8 cellular contexts compared by ENCODE assay signal in the genomic region with DNA sequence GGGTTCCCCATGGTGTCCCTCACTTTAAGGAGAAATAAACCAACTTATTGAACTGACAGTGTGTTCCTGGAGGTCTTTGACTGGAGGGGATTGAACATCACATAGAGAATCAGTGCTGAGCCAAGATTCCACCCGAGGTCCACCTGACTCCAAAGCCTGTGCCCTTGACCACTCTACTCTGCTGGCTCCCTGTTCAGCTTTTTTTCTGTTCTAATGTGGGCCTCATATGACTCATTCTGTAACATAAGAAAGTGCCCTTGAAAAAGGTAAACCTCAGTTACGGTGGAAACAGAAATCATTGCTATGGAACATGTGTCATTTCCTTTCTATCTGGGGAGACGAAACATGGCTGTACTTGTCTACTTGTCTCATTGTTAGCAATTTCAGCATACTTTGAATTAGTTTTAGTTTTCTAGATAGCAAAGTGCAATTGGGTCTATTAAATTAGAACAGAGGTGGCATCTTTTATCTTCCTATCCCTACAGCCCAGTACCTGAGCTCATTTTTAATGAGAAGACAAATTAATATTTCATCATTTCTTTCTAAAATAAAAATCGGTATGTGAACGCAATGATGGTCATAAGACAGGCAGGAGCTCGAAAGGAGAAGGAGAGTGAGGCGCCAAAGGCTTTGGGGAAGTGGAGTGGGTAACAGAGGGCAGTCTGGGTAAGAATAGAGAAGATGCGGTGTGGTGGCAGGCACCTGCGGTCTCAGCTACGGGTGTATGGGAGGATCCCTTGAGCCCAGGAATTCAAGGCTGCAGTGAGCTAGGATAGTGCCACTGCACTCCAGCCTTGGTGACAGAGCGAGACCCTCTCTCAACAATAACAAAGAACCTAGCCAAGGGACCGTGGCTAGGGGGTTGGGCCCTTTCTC. TPM values are rescaled to one million over a fixed set of nuclear protein-coding genes. Genes with fewer than 3 reads are reported as not detected.
DNase-seq lines count a peak whose midpoint lies in the region; ATAC-seq, FAIRE-seq and TF ChIP-seq lines count a peak whose summit lies in the region.

No MANE protein-coding gene starts in this region.

- H3K4me2 ChIP-seq in OCI-LY1 (ENCODE audit: low read length) (peak overlapping the region; percentile 87), endothelial cell of umbilical vein (ENCODE audit: insufficient read depth, low read length) (peak overlapping the region; percentile 46)

- dilution Hi-C loops in endothelial cell of umbilical vein (cut with MboI; ENCODE audit: extremely low pct_ligation_motif_present, low sequenced_read_pairs) = no loop called here

- H3K36me3 Mint-ChIP-seq in activated naive CD4-positive, alpha-beta T cell treated with anti-CD3 and anti-CD28 coated beads for 36 hours (ENCODE audit: low read depth) = no peaks in the 10 kb centered on the region

- H3K4me1 ChIP-seq in OCI-LY1 (ENCODE audit: insufficient read depth, low read length, severe bottlenecking) = peaks cover 19% of the 10 kb centered on the region
- peaks cover 24% of the 10 kb centered on the region for H3K4me1 ChIP-seq in endothelial cell of umbilical vein (ENCODE audit: control insufficient read depth, extremely low read depth, insufficient read depth, low read length)

- CTCF ChIA-PET in activated naive CD4-positive, alpha-beta T cell treated with anti-CD3 and anti-CD28 coated beads for 36 hours (lab: Charles Lee) = interaction anchor here (0.6 to 1.6 kb wide), 6 partner anchors 14 to 339 kb away, joined by 3 to 6 read pairs (median 4); no protein-coding TSS in a partner anchor
- CTCF ChIA-PET in endothelial cell of umbilical vein (lab: Charles Lee) = interaction anchor here (0.7 to 2.0 kb wide), 6 partner anchors 26 to 337 kb away, joined by 3 to 7 read pairs (median 3); no protein-coding TSS in a partner anchor

- peaks cover 6% of the 10 kb centered on the region for H3K27me3 ChIP-seq in OCI-LY1 (ENCODE audit: insufficient read depth, low read length)
- no peaks in the 10 kb centered on the region for H3K27me3 ChIP-seq in endothelial cell of umbilical vein (ENCODE audit: control insufficient read depth in 2 of 2, insufficient read depth in 2 of 2, low read length in 2 of 2)

- H3K36me3 ChIP-seq in OCI-LY1 (ENCODE audit: insufficient read depth, low read length) (no peaks in the 10 kb centered on the region), endothelial cell of umbilical vein (ENCODE audit: control insufficient read depth in 2 of 2, extremely low read depth in 1 of 2, insufficient read depth in 2 of 2, low read length in 2 of 2) (no peaks in the 10 kb centered on the region)

- H3K4me1 Mint-ChIP-seq in activated naive CD4-positive, alpha-beta T cell treated with anti-CD3 and anti-CD28 coated beads for 36 hours (ENCODE audit: low read depth) = peaks cover 33% of the 10 kb centered on the region

- TF ChIP-seq POLR2A in endothelial cell of umbilical vein (IDR thresholded peaks at IDR 0.05; ENCODE audit: low read depth, low read length) = no peak

- H3K9me2 ChIP-seq in OCI-LY1 (ENCODE audit: low read depth, low read length) = no peaks in the 10 kb centered on the region

- H3F3A ChIP-seq in OCI-LY1 (ENCODE audit: insufficient read depth, low read length) = no peaks in the 10 kb centered on the region

- BruUV-seq in endothelial cell of umbilical vein (replicated peaks; lab: Mats Ljungman, UMichigan) = no TSS peak

- H3K9ac ChIP-seq in OCI-LY1 (ENCODE audit: low read length) (no peak overlapping the region), endothelial cell of umbilical vein (replicated peaks; ENCODE audit: extremely low read depth, insufficient read depth, low read length) (no peak overlapping the region)

- intact Hi-C loops in activated naive CD4-positive, alpha-beta T cell treated with anti-CD3 and anti-CD28 coated beads for 36 hours (cut with micrococcal nuclease) = loop anchor here (1.0 to 10.0 kb wide), 12 partner anchors 24 to 1381 kb away; a partner anchor contains a TSS
- intact Hi-C loops in endothelial cell of umbilical vein (cut with micrococcal nuclease) = loop anchor here (1.0 to 5.0 kb wide), 4 partner anchors 26 to 337 kb away; a partner anchor contains a TSS

- no peaks in the 10 kb centered on the region for H3K9me1 ChIP-seq in endothelial cell of umbilical vein (replicated peaks; ENCODE audit: control insufficient read depth, extremely low read depth, insufficient read depth, low read length)

- POLR2A ChIA-PET in endothelial cell of umbilical vein (lab: Charles Lee) = interaction anchor here (0.6 kb wide), 1 partner anchor 340 kb away, joined by 6 read pairs; no protein-coding TSS in a partner anchor

- H3K27ac ChIP-seq in OCI-LY1 (ENCODE audit: low read depth, low read length, poor library complexity, severe bottlenecking) (no peak overlapping the region), endothelial cell of umbilical vein (ENCODE audit: insufficient read depth, low read depth, low read length) (peak overlapping the region; percentile 58)

- H3K79me2 ChIP-seq in OCI-LY1 (ENCODE audit: insufficient read depth, low read length) (no peaks in the 10 kb centered on the region), endothelial cell of umbilical vein (ENCODE audit: control insufficient read depth, insufficient read depth, low read length) (no peaks in the 10 kb centered on the region)

- H2AFZ ChIP-seq in OCI-LY1 (ENCODE audit: low read length) (no peak overlapping the region), endothelial cell of umbilical vein (ENCODE audit: low read depth, low read length) (no peak overlapping the region)

- peak; percentile 87 for FAIRE-seq in endothelial cell of umbilical vein (lab: Jason Lieb, UNC)

- peak overlapping the region; percentile 85 for H3K4me3 Mint-ChIP-seq in activated naive CD4-positive, alpha-beta T cell treated with anti-CD3 and anti-CD28 coated beads for 36 hours

- H3K9me3 ChIP-seq in OCI-LY1 (ENCODE audit: low read length) (peaks cover 1% of the 10 kb centered on the region; the same call in 1 of the 2 replicates), endothelial cell of umbilical vein (replicated peaks; ENCODE audit: control insufficient read depth, insufficient read depth, low read length) (no peaks in the 10 kb centered on the region)

- no peaks in the 10 kb centered on the region for H3K9me3 Mint-ChIP-seq in activated naive CD4-positive, alpha-beta T cell treated with anti-CD3 and anti-CD28 coated beads for 36 hours

- H3K27ac Mint-ChIP-seq in activated naive CD4-positive, alpha-beta T cell treated with anti-CD3 and anti-CD28 coated beads for 36 hours = peak overlapping the region; percentile 88

- H3K4me3 ChIP-seq in OCI-LY1 (ENCODE audit: low read depth, low read length, poor library complexity, severe bottlenecking) (peak overlapping the region; percentile 68), endothelial cell of umbilical vein (replicated peaks in 1 of 3; ENCODE audit: insufficient read depth in 1 of 3, low read depth in 1 of 3, low read length in 3 of 3) (no peak overlapping the region)

- DNase-seq in activated naive CD4-positive, alpha-beta T cell treated with anti-CD3 and anti-CD28 coated beads for 36 hours = no peak
- DNase-seq in activated naive CD4-positive, alpha-beta T cell treated with Interleukin-2 at 50 U/mL for 16 hours = no peak
- DNase-seq in endothelial cell of umbilical vein (ENCODE audit: low read depth, low spot score) = peak; percentile 85
- peak; percentile 32 for DNase-seq in stimulated activated CD8-positive, alpha-beta memory T cell treated with anti-CD3 and anti-CD28 coated beads, Interleukin-4, amount 100 ng/mL, for 48 hours
- no peak for DNase-seq in hepatic stellate cell (ENCODE audit: low spot score)
- no peak for DNase-seq in NCI-H146 treated with DMSO at 0.1 percent for 48 hours (lab: John Stamatoyannopoulos, UW; ENCODE audit: unreplicated experiment)

- peak; percentile 55 for ATAC-seq in HG02852 (IDR thresholded peaks at IDR 0.05; ENCODE audit: unreplicated experiment)

- TF ChIP-seq CTCF in OCI-LY1 (IDR thresholded peaks at IDR 0.05; ENCODE audit: low read length) = no peak
- TF ChIP-seq CTCF in endothelial cell of umbilical vein (IDR thresholded peaks at IDR 0.05; ENCODE audit: extremely low read depth in 1 of 2, insufficient read depth in 1 of 2, low read depth in 1 of 2, low read length in 2 of 2) = no peak

- no peaks in the 10 kb centered on the region for H4K20me1 ChIP-seq in OCI-LY1 (ENCODE audit: insufficient read depth, low read length)
- no peaks in the 10 kb centered on the region for H4K20me1 ChIP-seq in endothelial cell of umbilical vein (replicated peaks; ENCODE audit: control insufficient read depth, extremely low read depth, insufficient read depth, low read length)

- peaks cover 32% of the 10 kb centered on the region for H3K27me3 Mint-ChIP-seq in activated naive CD4-positive, alpha-beta T cell treated with anti-CD3 and anti-CD28 coated beads for 36 hours (ENCODE audit: low read depth)

TF ChIP-seq in endothelial cell of umbilical vein, 7 proteins besides CTCF, POLR2A, EP300 and RAD21:
- TF ChIP-seq POLR2AphosphoS5 (IDR thresholded peaks at IDR 0.05; ENCODE audit: insufficient read depth, low read depth, low read length) (no peak), MYC (IDR thresholded peaks at IDR 0.05; ENCODE audit: low read depth, low read length) (no peak), FOS (IDR thresholded peaks at IDR 0.05; ENCODE audit: borderline replicate concordance, insufficient read depth, low read length) (peak; percentile 90), EZH2 (IDR thresholded peaks at IDR 0.05; ENCODE audit: borderline replicate concordance, low read depth, low read length, severe bottlenecking) (no peak), JUN (IDR thresholded peaks at IDR 0.05; ENCODE audit: borderline replicate concordance, insufficient read depth, insufficient read length, low read depth) (peak; percentile 82)
- TF ChIP-seq, protein P1, sequence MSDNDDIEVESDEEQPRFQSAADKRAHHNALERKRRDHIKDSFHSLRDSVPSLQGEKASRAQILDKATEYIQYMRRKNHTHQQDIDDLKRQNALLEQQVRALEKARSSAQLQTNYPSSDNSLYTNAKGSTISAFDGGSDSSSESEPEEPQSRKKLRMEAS (IDR thresholded peaks at IDR 0.05; ENCODE audit: insufficient read depth, insufficient read length) = no peak
TF ChIP-seq in endothelial cell of umbilical vein: peak in this region for 2.

RNA-seq across cellular contexts. Expression of a gene that starts 1.5 kb away (rescaled TPM):
- 1 to 10 TPM; 6.8 to 6.9 TPM for total RNA-seq in activated naive CD4-positive, alpha-beta T cell treated with anti-CD3 and anti-CD28 coated beads for 36 hours
- 21.3 and 23.4 TPM in 2 replicates for total RNA-seq in endothelial cell of umbilical vein
- 18.0 and 21.1 TPM in 2 replicates for polyA plus RNA-seq in endothelial cell of umbilical vein
- polyA plus RNA-seq in endothelial cell of umbilical vein (2011; cell fraction: cytosol; rRNA removed) = 21.2 and 22.6 TPM in 2 replicates
- polyA plus RNA-seq in endothelial cell of umbilical vein (2011; cell fraction: nucleus; rRNA removed) = 35.9 and 37.7 TPM in 2 replicates
- 31.1 and 36.7 TPM in 2 replicates for polyA plus RNA-seq in endothelial cell of umbilical vein (2012)
- polyA minus RNA-seq in endothelial cell of umbilical vein = 31.2 and 45.3 TPM in 2 replicates
- 14.7 TPM for polyA minus RNA-seq in endothelial cell of umbilical vein (2011; cell fraction: cytosol; rRNA and poly(A)+ RNA removed)
- polyA minus RNA-seq in endothelial cell of umbilical vein (2011; cell fraction: nucleus; rRNA and poly(A)+ RNA removed) = 18.1 and 27.4 TPM in 2 replicates

Comparison
In these comparisons a context has a peak if more than half of its experiments do, and no peak if none do; other contexts are left out.
1. DNase-seq: peak in endothelial cell of umbilical vein (single experiment) and stimulated activated CD8-positive, alpha-beta memory T cell treated with anti-CD3 and anti-CD28 coated beads, Interleukin-4, amount 100 ng/mL, for 48 hours (single experiment); none in activated naive CD4-positive, alpha-beta T cell treated with anti-CD3 and anti-CD28 coated beads for 36 hours (single experiment), activated naive CD4-positive, alpha-beta T cell treated with Interleukin-2 at 50 U/mL for 16 hours (single experiment), hepatic stellate cell (single experiment) and NCI-H146 treated with DMSO at 0.1 percent for 48 hours (single experiment).